Comparison of ENCODE assay signal across 8 cellular contexts in the genomic region with DNA sequence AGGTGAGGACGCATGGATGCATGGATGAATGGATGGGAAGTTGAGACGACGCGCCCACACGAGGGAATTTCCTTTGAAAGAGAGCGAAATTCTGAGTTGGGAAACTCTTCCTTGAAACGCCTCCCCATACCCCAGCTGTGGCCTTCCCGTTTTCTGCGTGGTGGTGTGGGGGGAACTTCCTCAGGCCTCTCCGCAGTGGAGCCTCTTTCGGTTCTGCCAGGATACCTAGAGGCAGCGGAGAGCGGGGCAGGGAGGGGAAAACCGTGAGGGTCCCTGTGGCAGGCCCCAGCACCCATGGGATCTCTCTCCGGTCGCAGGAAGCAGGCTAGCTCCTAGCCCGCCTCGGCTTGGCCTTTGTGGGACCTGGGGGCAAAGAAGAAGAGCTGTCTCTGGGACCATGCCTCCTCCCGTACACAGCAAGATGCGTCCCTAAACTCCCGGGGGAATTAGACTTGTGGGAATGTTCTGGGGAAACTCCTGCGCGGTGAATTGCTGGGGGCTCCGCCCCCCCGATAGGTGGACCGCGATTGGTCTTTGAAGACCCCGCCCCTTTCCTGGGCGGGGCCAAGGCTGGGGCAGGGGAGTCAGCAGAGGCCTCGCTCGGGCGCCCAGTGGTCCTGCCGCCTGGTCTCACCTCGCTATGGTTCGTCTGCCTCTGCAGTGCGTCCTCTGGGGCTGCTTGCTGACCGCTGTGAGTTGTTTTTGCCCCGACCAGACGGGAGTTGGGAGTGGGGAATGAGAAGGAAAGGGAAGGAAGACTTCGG. TPM values are rescaled to one million over a fixed set of nuclear protein-coding genes. Genes with fewer than 3 reads are reported as not detected.
DNase-seq lines count a peak whose midpoint lies in the region; ATAC-seq and TF ChIP-seq lines count a peak whose summit lies in the region.

Gene CD40, plus strand, starts transcription at position 611 of the 764 bp plus-strand sequence. Its CDS starts 30 bp downstream, at position 641.

- peaks cover 9 to 15% of the 10 kb centered on the region in 2 donors for H3K27me3 Mint-ChIP-seq in T-cell

- peak; percentile 98 for TF ChIP-seq POLR2A in GM19099 (IDR thresholded peaks at IDR 0.05; ENCODE audit: extremely low read depth, insufficient read length, low read depth)

- no peaks in the 10 kb centered on the region for H3K9me3 ChIP-seq in left ventricle myocardium inferior (replicated peaks)

- DNase-seq in AG10803 (ENCODE audit: low read depth): peak; percentile 69
- peak; percentile 32 to 77 (median 62) for DNase-seq in T-cell
- peak; percentile 71 for DNase-seq in amniotic epithelial cell (ENCODE audit: low read depth)
- peak; percentile 90 for DNase-seq in left ventricle myocardium inferior
- peak; percentile 55 for DNase-seq in putamen (ENCODE audit: low spot score)

- TF ChIP-seq CTCF in AG10803 (conservative IDR thresholded peaks at IDR 0.05; ENCODE audit: low read length): no peak
- TF ChIP-seq CTCF in left ventricle myocardium inferior (IDR thresholded peaks at IDR 0.05; ENCODE audit: borderline replicate concordance): no peak

- H3K4me3 ChIP-seq in AG10803 (ENCODE audit: low read length) (peak within 1 kb of the TSS; percentile 58), left ventricle myocardium inferior (peak within 1 kb of the TSS; percentile 75), urinary bladder (ENCODE audit: low read depth, low read length) (peak within 1 kb of the TSS; percentile 50)

- H3K9me3 Mint-ChIP-seq in T-cell: no peaks in the 10 kb centered on the region

- no peaks in the 10 kb centered on the region for H3K36me3 Mint-ChIP-seq in T-cell

- POLR2A ChIA-PET in T-cell (lab: Charles Lee): interaction anchor here in 1 of 2 donors (0.6 kb wide), 1 partner anchor 246 kb away, joined by 3 read pairs; no protein-coding TSS in a partner anchor

- H3K4me1 Mint-ChIP-seq in T-cell: peaks cover 21 to 22% (median 21%) of the 10 kb centered on the region in 3 donors

- no peaks in the 10 kb centered on the region for H3K27me3 ChIP-seq in left ventricle myocardium inferior (ENCODE audit: low read depth)

- peak within 1 kb of the TSS; percentile 90 to 93 for H3K27ac Mint-ChIP-seq in T-cell

- intact Hi-C loops in left ventricle myocardium inferior (cut with micrococcal nuclease): no loop called here

- peak within 1 kb of the TSS; percentile 88 for H3K27ac ChIP-seq in left ventricle myocardium inferior (replicated peaks)
- H3K27ac ChIP-seq in urinary bladder (ENCODE audit: low read depth): peak within 1 kb of the TSS; percentile 73

- 13% methylated on average over 40 of the region's 40 CpGs for WGBS in urinary bladder

- peak within 1 kb of the TSS; percentile 93 to 96 (median 93) for H3K4me3 Mint-ChIP-seq in T-cell

- H3K36me3 ChIP-seq in left ventricle myocardium inferior: peaks cover 8% of the 10 kb centered on the region
- H3K36me3 ChIP-seq in urinary bladder (ENCODE audit: insufficient read depth): no peaks in the 10 kb centered on the region

- ATAC-seq in HG03354 (IDR thresholded peaks at IDR 0.05; ENCODE audit: poor library complexity, severe bottlenecking, unreplicated experiment): peak; percentile 74
- ATAC-seq in T-cell (replicated peaks in 1 of 4): peak; percentile 91 to 98 (median 92)

- CTCF ChIA-PET in T-cell (lab: Charles Lee): interaction anchor here (0.7 to 1.1 kb wide), 2 partner anchors 151 to 197 kb away, joined by 3 read pairs; no protein-coding TSS in a partner anchor

- H3K4me1 ChIP-seq in left ventricle myocardium inferior (peaks cover 56% of the 10 kb centered on the region), urinary bladder (ENCODE audit: insufficient read depth) (peaks cover 2% of the 10 kb centered on the region)

RNA-seq across cellular contexts. Expression of gene CD40, which starts in this region (rescaled TPM):
- total RNA-seq in T-cell: 1 to 10 TPM; 1.5 to 9.6 (median 5.9) TPM
- total RNA-seq in left ventricle myocardium inferior: 6.8 TPM
- 3.1 TPM for total RNA-seq in urinary bladder
- polyA plus RNA-seq in urinary bladder: 21.3 TPM

Comparison
In these comparisons a context has a peak if more than half of its experiments do, and no peak if none do; other contexts are left out.
1. Peak in every context shown above with its lines: DNase-seq, ATAC-seq, H3K4me3 ChIP-seq and H3K27ac ChIP-seq.